14 cellular contexts compared by ENCODE assay signal in the genomic region with DNA sequence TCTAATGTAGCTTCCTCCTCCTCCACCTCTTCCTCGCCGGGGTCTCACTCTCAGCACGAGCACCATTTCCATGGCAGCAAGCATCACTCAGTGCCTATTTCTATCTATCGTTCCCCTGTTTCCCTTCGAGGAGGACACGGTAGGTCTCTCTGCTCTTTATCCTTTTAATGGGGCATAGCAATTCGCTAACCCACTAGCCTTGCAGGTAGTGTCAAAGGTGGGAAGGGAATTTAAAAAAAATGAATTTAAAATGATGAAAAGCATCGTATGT.
DNase-seq lines count a peak whose midpoint lies in the region; FAIRE-seq and TF ChIP-seq lines count a peak whose summit lies in the region.
"Had no signal": no experiment of that assay in that cellular context is flagged by ENCODE, and none has a peak within 500 bp of the region (broad histone marks: within the 10 kb centered on the region; RNA-seq: fewer than 3 reads in every experiment).

No MANE protein-coding gene starts in this region.

- WGBS in H9 (ENCODE audit: extremely low coverage, insufficient read length, low lambda C conversion rate): no CpG with 5 or more reads among the region's 8 CpGs
- WGBS in sigmoid colon, 2 donors: 8 to 9% methylated on average over 8 of the region's 8 CpGs

- no peaks in the 10 kb centered on the region for H3K9me3 Mint-ChIP-seq in H9

- H3K4me1 Mint-ChIP-seq in H9: peaks cover 49% of the 10 kb centered on the region in 2 experiments
- H3K4me1 Mint-ChIP-seq: activated naive CD8-positive, alpha-beta T cell treated with anti-CD3 and anti-CD28 coated beads, Interleukin-2, amount 10 ng/mL, durations not matched to agents 7 days and 5 days; stimulated activated effector memory CD8-positive, alpha-beta T cell treated with anti-CD3 and anti-CD28 coated beads, Interleukin-12 subunit alpha, Interleukin-12 subunit beta, amount 100 ng/mL, for 72 hours had no signal

- H3K36me3 ChIP-seq in breast epithelium (no peaks in the 10 kb centered on the region), keratinocyte (ENCODE audit: control insufficient read depth in 2 of 2, extremely low read depth in 1 of 2, insufficient read depth in 2 of 2, low read length in 2 of 2) (no peaks in the 10 kb centered on the region), sigmoid colon (no peaks in the 10 kb centered on the region)

- H4K8ac ChIP-seq in H9 (replicated peaks; ENCODE audit: insufficient read length, low read depth, low read length): no peak overlapping the region

- no peak overlapping the region for H3K23ac ChIP-seq in H9 (ENCODE audit: insufficient read length, low read depth, low read length)

- no peak overlapping the region for H2AK5ac ChIP-seq in H9 (ENCODE audit: insufficient read length, low read length)

- H3K9ac ChIP-seq in H9 (ENCODE audit: extremely low read depth, insufficient read length, low read length): no peak overlapping the region
- H3K9ac ChIP-seq in keratinocyte (ENCODE audit: control insufficient read depth, extremely low read depth, insufficient read depth, low read length): no peak overlapping the region

- H3K56ac ChIP-seq in H9 (ENCODE audit: insufficient read length, low read depth, low read length): no peak overlapping the region

- no peak overlapping the region for H3K14ac ChIP-seq in H9 (ENCODE audit: insufficient read depth, low read length)

- H3K4ac ChIP-seq in H9 (ENCODE audit: low read depth, low read length): no peak overlapping the region

- no peaks in the 10 kb centered on the region for H3K79me1 ChIP-seq in H9 (ENCODE audit: insufficient read depth, low read depth, low read length, poor library complexity, severe bottlenecking)

- H3K23me2 ChIP-seq in H9 (ENCODE audit: insufficient read length, low read depth, low read length, poor library complexity, severe bottlenecking): peaks cover 21% of the 10 kb centered on the region

- FAIRE-seq in keratinocyte (lab: Jason Lieb, UNC): no peak
- FAIRE-seq: D721Med, GM12892 had no signal

- no peak overlapping the region for H3T11ph ChIP-seq in H9 (ENCODE audit: low read length)

- H3K4me2 ChIP-seq in H9 (ENCODE audit: insufficient read depth, insufficient read length, low read length): peak overlapping the region; percentile 69
- H3K4me2 ChIP-seq in keratinocyte (ENCODE audit: control insufficient read depth, extremely low read depth, insufficient read depth, low read depth, low read length): peak overlapping the region; percentile 98

- H3K4me3 Mint-ChIP-seq in H9: peak overlapping the region; percentile 91 to 92
- H3K4me3 Mint-ChIP-seq: stimulated activated effector memory CD8-positive, alpha-beta T cell treated with anti-CD3 and anti-CD28 coated beads, Interleukin-12 subunit alpha, Interleukin-12 subunit beta, amount 100 ng/mL, for 72 hours had no signal

- H3K79me2 ChIP-seq in H9 (ENCODE audit: insufficient read depth, low read length) (no peaks in the 10 kb centered on the region), keratinocyte (ENCODE audit: control insufficient read depth, insufficient read depth, low read length) (no peaks in the 10 kb centered on the region)

- dilution Hi-C loops in keratinocyte (cut with MboI; ENCODE audit: extremely low pct_ligation_motif_present, low sequenced_read_pairs): no loop called here

- H2BK15ac ChIP-seq in H9 (ENCODE audit: low read depth, low read length): no peak overlapping the region

- H3K27me3 Mint-ChIP-seq in H9 (ENCODE audit: low read depth): peaks cover 88% of the 10 kb centered on the region

- H4K5ac ChIP-seq in H9 (ENCODE audit: insufficient read length, low read depth, low read length): no peak overlapping the region

- no peaks in the 10 kb centered on the region for H3K36me3 Mint-ChIP-seq in H9 (ENCODE audit: insufficient read depth in 1 of 3, low read depth in 3 of 3)
- H3K36me3 Mint-ChIP-seq: activated naive CD8-positive, alpha-beta T cell treated with anti-CD3 and anti-CD28 coated beads, Interleukin-2, amount 10 ng/mL, durations not matched to agents 7 days and 5 days; stimulated activated effector memory CD8-positive, alpha-beta T cell treated with anti-CD3 and anti-CD28 coated beads, Interleukin-12 subunit alpha, Interleukin-12 subunit beta, amount 100 ng/mL, for 72 hours had no signal

- H3K9me3 ChIP-seq in H9 (ENCODE audit: control insufficient read depth, low read depth, low read length): no peaks in the 10 kb centered on the region
- H3K9me3 ChIP-seq in breast epithelium: no peaks in the 10 kb centered on the region
- H3K9me3 ChIP-seq in keratinocyte (ENCODE audit: control insufficient read depth, low read depth, low read length): no peaks in the 10 kb centered on the region
- H3K9me3 ChIP-seq in sigmoid colon: no peaks in the 10 kb centered on the region

- H3K27ac Mint-ChIP-seq in H9: no peak overlapping the region
- H3K27ac Mint-ChIP-seq: activated naive CD8-positive, alpha-beta T cell treated with anti-CD3 and anti-CD28 coated beads, Interleukin-2, amount 10 ng/mL, durations not matched to agents 7 days and 5 days; stimulated activated effector memory CD8-positive, alpha-beta T cell treated with anti-CD3 and anti-CD28 coated beads, Interleukin-12 subunit alpha, Interleukin-12 subunit beta, amount 100 ng/mL, for 72 hours had no signal

- TF ChIP-seq CTCF in H9 (conservative IDR thresholded peaks at IDR 0.05): no peak
- no peak for TF ChIP-seq CTCF in breast epithelium (IDR thresholded peaks at IDR 0.05)
- TF ChIP-seq CTCF in keratinocyte (optimal IDR thresholded peaks at IDR 0.05 in 1 of 3, IDR thresholded peaks at IDR 0.05 in 1 of 3, conservative IDR thresholded peaks at IDR 0.05 in 1 of 3; ENCODE audit: extremely low read depth in 1 of 3, insufficient read depth in 2 of 3, low read length in 3 of 3): no peak
- no peak for TF ChIP-seq CTCF in sigmoid colon (IDR thresholded peaks at IDR 0.05)

- H2AFZ ChIP-seq in H9 (ENCODE audit: low read length): no peak overlapping the region
- H2AFZ ChIP-seq in keratinocyte (ENCODE audit: control insufficient read depth, low read length): peak overlapping the region; percentile 29

- H3K4me3 ChIP-seq in breast epithelium (peak overlapping the region in 2 of 3 donors; percentile 58 to 71), keratinocyte (ENCODE audit: control insufficient read depth in 2 of 3, extremely low read depth in 1 of 3, insufficient read depth in 2 of 3, low read depth in 1 of 3, low read length in 3 of 3) (peak overlapping the region in 2 of 3 experiments; percentile 71 to 79), sigmoid colon (peak overlapping the region; percentile 63 to 66 (median 65))

- no peak overlapping the region for H2BK120ac ChIP-seq in H9 (ENCODE audit: low read depth, low read length, poor library complexity, severe bottlenecking)

- H3K18ac ChIP-seq in H9 (ENCODE audit: insufficient read length, low read depth, low read length): no peak overlapping the region

- H4K91ac ChIP-seq in H9 (ENCODE audit: insufficient read length, low read depth, low read length): no peak overlapping the region

- no peaks in the 10 kb centered on the region for H3K9me1 ChIP-seq in keratinocyte (ENCODE audit: control insufficient read depth, extremely low read depth, insufficient read depth, low read length)

- no peak for DNase-seq in H9
- DNase-seq in breast epithelium (ENCODE audit: low spot score in 2 of 2): no peak
- DNase-seq in keratinocyte (ENCODE audit: low read depth, low spot score): no peak
- no peak for DNase-seq in sigmoid colon
- DNase-seq in NCI-H345 (lab: John Stamatoyannopoulos, UW): no peak
- no peak for DNase-seq in activated CD4-positive, alpha-beta T cell treated with anti-CD3 and anti-CD28 coated beads, Interleukin-2, amount 50 U/mL, for 4 hours
- DNase-seq in NCI-H2227 treated with DMSO at 0.1 percent for 48 hours (lab: John Stamatoyannopoulos, UW): no peak
- no peak for DNase-seq in DMS53 (lab: John Stamatoyannopoulos, UW)
- DNase-seq: activated naive CD8-positive, alpha-beta T cell treated with anti-CD3 and anti-CD28 coated beads, Interleukin-2, amount 10 ng/mL, durations not matched to agents 7 days and 5 days; T-helper 1 cell had no signal

- intact Hi-C loops in breast epithelium (cut with DNase I; ENCODE audit: low total_unique reads) (no loop called here), sigmoid colon (cut with DNase I) (loop anchor here (10.0 kb wide), 1 partner anchor 226 kb away; no protein-coding TSS in a partner anchor)

- no peak overlapping the region for H2BK20ac ChIP-seq in H9 (ENCODE audit: low read depth, low read length, poor library complexity, severe bottlenecking)

- no peaks in the 10 kb centered on the region for H4K20me1 ChIP-seq in H9 (ENCODE audit: control insufficient read depth, insufficient read depth, insufficient read length)
- no peaks in the 10 kb centered on the region for H4K20me1 ChIP-seq in keratinocyte (ENCODE audit: control insufficient read depth, extremely low read depth, insufficient read depth, low read length)

- TF ChIP-seq EP300 in sigmoid colon (IDR thresholded peaks at IDR 0.05): no peak

- no peak for TF ChIP-seq POLR2A in breast epithelium (IDR thresholded peaks at IDR 0.05)
- TF ChIP-seq POLR2A in sigmoid colon (IDR thresholded peaks at IDR 0.05): no peak

- H3K27ac ChIP-seq in H9 (ENCODE audit: insufficient read length, low read depth, low read length) (no peak overlapping the region), breast epithelium (no peak overlapping the region), keratinocyte (ENCODE audit: control insufficient read depth, insufficient read depth, low read length) (no peak overlapping the region), sigmoid colon (peak overlapping the region; percentile 67 to 81 (median 76))
- H3K27ac ChIP-seq: HL-60 had no signal

- peaks cover 16% of the 10 kb centered on the region for H3K27me3 ChIP-seq in H9 (ENCODE audit: insufficient read depth, low read length)
- peaks cover 0 to 15% of the 10 kb centered on the region in 2 donors for H3K27me3 ChIP-seq in breast epithelium
- H3K27me3 ChIP-seq in keratinocyte (ENCODE audit: control insufficient read depth, extremely low read depth, insufficient read depth, low read length): no peaks in the 10 kb centered on the region
- H3K27me3 ChIP-seq in sigmoid colon: no peaks in the 10 kb centered on the region

- peaks cover 9% of the 10 kb centered on the region; the same call in 1 of the 2 replicates for H3K4me1 ChIP-seq in H9 (ENCODE audit: insufficient read depth, low read length)
- H3K4me1 ChIP-seq in breast epithelium: no peaks in the 10 kb centered on the region
- H3K4me1 ChIP-seq in keratinocyte (ENCODE audit: control insufficient read depth, extremely low read depth, insufficient read depth, low read length): peaks cover 13% of the 10 kb centered on the region
- peaks cover 0 to 45% (median 18%) of the 10 kb centered on the region in 4 donors for H3K4me1 ChIP-seq in sigmoid colon

- no peak overlapping the region for H2BK12ac ChIP-seq in H9 (ENCODE audit: insufficient read length, low read depth, low read length)

- no peak overlapping the region for H2BK5ac ChIP-seq in H9 (ENCODE audit: insufficient read length, low read length)

Comparison
In these comparisons a context has a peak if more than half of its experiments do, and no peak if none do; other contexts are left out.
1. H3K27ac ChIP-seq: peak in sigmoid colon (4 of 4); none in H9 (single experiment), breast epithelium (0 of 2) and keratinocyte (single experiment).
2. Peak in every context shown above with its lines, with median percentiles within 50 percentile points of each other: H3K4me3 ChIP-seq.